In genomic region chr5:158389786-158390185, GRCh38 we compare ENCODE assay signal across 19 cellular contexts.
DNase-seq lines count a peak whose midpoint lies in the region; ATAC-seq, FAIRE-seq and TF ChIP-seq lines count a peak whose summit lies in the region.
"Had no signal": no experiment of that assay in that cellular context is flagged by ENCODE, and none has a peak within 500 bp of the region (broad histone marks: within the 10 kb centered on the region; RNA-seq: fewer than 3 reads in every experiment).

No MANE protein-coding gene starts in this region.

- H3K9me3 ChIP-seq in endothelial cell of umbilical vein (replicated peaks; ENCODE audit: control insufficient read depth, insufficient read depth, low read length) (no peaks in the 10 kb centered on the region), ovary (no peaks in the 10 kb centered on the region)
- H3K9me3 ChIP-seq: HAP-1, SJCRH30 had no signal

- intact Hi-C loops in endothelial cell of umbilical vein (cut with micrococcal nuclease) (loop anchor here (1.0 to 10.0 kb wide), 10 partner anchors 25 to 1775 kb away; no protein-coding TSS in a partner anchor), ovary (cut with DNase I) (no loop called here)

- H3K27me3 ChIP-seq in endothelial cell of umbilical vein (ENCODE audit: control insufficient read depth in 2 of 2, insufficient read depth in 2 of 2, low read length in 2 of 2) (no peaks in the 10 kb centered on the region), ovary (no peaks in the 10 kb centered on the region)
- H3K27me3 ChIP-seq: MG63, SJCRH30 had no signal

- no peak overlapping the region for H3K4me2 ChIP-seq in endothelial cell of umbilical vein (ENCODE audit: insufficient read depth, low read length)

- CTCF ChIA-PET in endothelial cell of umbilical vein (lab: Charles Lee), result interaction anchor here (1.1 to 1.4 kb wide), 3 partner anchors 16 to 315 kb away, joined by 3 to 14 read pairs (median 4); no protein-coding TSS in a partner anchor

- WGBS in ovary, 3 donors, result 65 to 73% (median 71%) methylated on average over 4 of the region's 4 CpGs

- H3K4me3 ChIP-seq in endothelial cell of umbilical vein (replicated peaks in 1 of 3; ENCODE audit: insufficient read depth in 1 of 3, low read depth in 1 of 3, low read length in 3 of 3), result no peak overlapping the region
- H3K4me3 ChIP-seq in ovary, result no peak overlapping the region
- H3K4me3 ChIP-seq: HAP-1, MG63, SJCRH30 had no signal

- dilution Hi-C loops in endothelial cell of umbilical vein (cut with MboI; ENCODE audit: extremely low pct_ligation_motif_present, low sequenced_read_pairs), result no loop called here

- ATAC-seq in GM21526 (IDR thresholded peaks at IDR 0.05; ENCODE audit: low FRiP score, unreplicated experiment), result no peak

- peaks cover 42% of the 10 kb centered on the region for H3K4me1 ChIP-seq in endothelial cell of umbilical vein (ENCODE audit: control insufficient read depth, extremely low read depth, insufficient read depth, low read length)
- no peaks in the 10 kb centered on the region for H3K4me1 ChIP-seq in ovary (ENCODE audit: insufficient read depth)
- H3K4me1 ChIP-seq: HAP-1 had no signal

- POLR2A ChIA-PET in endothelial cell of umbilical vein (lab: Charles Lee), result no interaction called here

- H2AFZ ChIP-seq in endothelial cell of umbilical vein (ENCODE audit: low read depth, low read length), result no peak overlapping the region

- DNase-seq in D721Med (ENCODE audit: insufficient read length, low spot score) (no peak), NCI-H82 (lab: John Stamatoyannopoulos, UW) (peak; percentile 96), endothelial cell of umbilical vein (ENCODE audit: low read depth, low spot score) (no peak), NCI-H187 treated with DMSO at 0.1 percent for 48 hours (lab: John Stamatoyannopoulos, UW) (no peak), ovary (no peak), DMS79 (lab: John Stamatoyannopoulos, UW) (no peak)
- DNase-seq: DMS 273 treated with DMSO at 0.1 percent for 48 hours, Kasumi-1, NCI-H1092, NCI-H1436 treated with DMSO at 0.1 percent for 48 hours, NCI-H2029 treated with DMSO at 0.1 percent for 48 hours, NCI-H2171, NCI-H774, SJCRH30 had no signal

- peak overlapping the region; percentile 16 for H3K9ac ChIP-seq in endothelial cell of umbilical vein (replicated peaks; ENCODE audit: extremely low read depth, insufficient read depth, low read length)

- BruUV-seq in endothelial cell of umbilical vein (replicated peaks; lab: Mats Ljungman, UMichigan), result no TSS peak

- TF ChIP-seq EP300 in ovary (IDR thresholded peaks at IDR 0.05), result no peak

- FAIRE-seq in D721Med (lab: Jason Lieb, UNC) (peak; percentile 75), endothelial cell of umbilical vein (lab: Jason Lieb, UNC) (no peak)
- FAIRE-seq: G401.6 had no signal

- H3K9me1 ChIP-seq in endothelial cell of umbilical vein (replicated peaks; ENCODE audit: control insufficient read depth, extremely low read depth, insufficient read depth, low read length), result no peaks in the 10 kb centered on the region

- TF ChIP-seq CTCF in D721Med (IDR thresholded peaks at IDR 0.05; ENCODE audit: insufficient read depth, missing control alignments) (no peak), endothelial cell of umbilical vein (IDR thresholded peaks at IDR 0.05; ENCODE audit: extremely low read depth in 1 of 2, insufficient read depth in 1 of 2, low read depth in 1 of 2, low read length in 2 of 2) (no peak), ovary (IDR thresholded peaks at IDR 0.05) (no peak)

- H3K27ac ChIP-seq in endothelial cell of umbilical vein (ENCODE audit: insufficient read depth, low read depth, low read length), result peak overlapping the region; percentile 72
- H3K27ac ChIP-seq in ovary, result no peak overlapping the region
- H3K27ac ChIP-seq: RWPE1, SJCRH30 had no signal

- TF ChIP-seq POLR2A in endothelial cell of umbilical vein (IDR thresholded peaks at IDR 0.05; ENCODE audit: low read depth, low read length) (no peak), ovary (IDR thresholded peaks at IDR 0.05) (no peak)

- H3K36me3 ChIP-seq in endothelial cell of umbilical vein (ENCODE audit: control insufficient read depth in 2 of 2, extremely low read depth in 1 of 2, insufficient read depth in 2 of 2, low read length in 2 of 2) (no peaks in the 10 kb centered on the region), ovary (no peaks in the 10 kb centered on the region)
- H3K36me3 ChIP-seq: HAP-1, MG63, SJCRH30 had no signal

- H3K79me2 ChIP-seq in endothelial cell of umbilical vein (ENCODE audit: control insufficient read depth, insufficient read depth, low read length), result no peaks in the 10 kb centered on the region

- no peaks in the 10 kb centered on the region for H4K20me1 ChIP-seq in endothelial cell of umbilical vein (replicated peaks; ENCODE audit: control insufficient read depth, extremely low read depth, insufficient read depth, low read length)

TF ChIP-seq in endothelial cell of umbilical vein, 7 proteins besides CTCF, POLR2A, EP300 and RAD21:
- TF ChIP-seq EZH2 (IDR thresholded peaks at IDR 0.05; ENCODE audit: borderline replicate concordance, low read depth, low read length, severe bottlenecking) (no peak), POLR2AphosphoS5 (IDR thresholded peaks at IDR 0.05; ENCODE audit: insufficient read depth, low read depth, low read length) (no peak), GATA2 (IDR thresholded peaks at IDR 0.05; ENCODE audit: insufficient read depth, insufficient read length, low read depth, low read length) (no peak), FOS (IDR thresholded peaks at IDR 0.05; ENCODE audit: borderline replicate concordance, insufficient read depth, low read length) (no peak), MYC (IDR thresholded peaks at IDR 0.05; ENCODE audit: low read depth, low read length) (no peak)
TF ChIP-seq in endothelial cell of umbilical vein: peak in this region for 0.
